In genomic region chr12:94836952-94837670, GRCh38 we compare ENCODE assay signal across 1 cellular context.
TF ChIP-seq lines count a peak whose summit lies in the region.
"Not testable (repeated sequence)": the region's sequence is repeated elsewhere in the genome, so short reads cannot be mapped to it uniquely, and the experiment has no call there.

No MANE protein-coding gene starts in this region.

TF ChIP-seq in K562, 482 proteins besides CTCF, POLR2A, EP300 and RAD21 (continued from another document):
- TF ChIP-seq ATF3 (IDR thresholded peaks at IDR 0.05) (peak; percentile 34), CEBPG (tag; conservative IDR thresholded peaks at IDR 0.05 in 1 of 2, IDR thresholded peaks at IDR 0.05 in 1 of 2) (peak; percentile 79 to 89)
- not testable (repeated sequence) for TF ChIP-seq ATF3 (CRISPR knock-in tag; conservative IDR thresholded peaks at IDR 0.05); CEBPG (CRISPR knock-in tag; IDR thresholded peaks at IDR 0.05)
